17 cellular contexts compared by ENCODE assay signal in the genomic region with DNA sequence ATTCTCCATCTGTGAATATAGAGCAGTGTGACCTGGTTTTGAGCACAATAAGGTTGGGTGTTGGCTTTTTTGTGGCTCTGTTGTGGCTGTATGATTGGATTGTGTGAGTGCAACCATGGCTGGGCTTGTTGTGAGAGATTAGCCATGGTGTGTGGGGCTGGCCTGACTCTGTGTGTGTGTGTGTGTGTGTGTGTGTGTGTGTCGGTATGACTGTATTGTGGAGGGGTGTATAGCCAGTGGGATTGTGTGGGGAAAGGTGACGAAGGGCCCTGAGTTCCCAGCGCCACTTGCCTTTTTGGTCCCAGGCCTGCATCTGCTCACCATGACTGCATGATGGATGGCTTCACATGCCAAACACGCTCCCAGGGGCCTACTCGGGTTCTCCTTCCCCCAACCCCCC. TPM values are rescaled to one million over a fixed set of nuclear protein-coding genes. Genes with fewer than 3 reads are reported as not detected.
A peak's percentile ranks its signal among the peaks of the same experiment; 100 is the strongest.
DNase-seq lines count a peak whose midpoint lies in the region; ATAC-seq and TF ChIP-seq lines count a peak whose summit lies in the region.
"Had no signal": no experiment of that assay in that cellular context is flagged by ENCODE, and none has a peak within 500 bp of the region (broad histone marks: within the 10 kb centered on the region; RNA-seq: fewer than 3 reads in every experiment).

No MANE protein-coding gene starts in this region.

- H3K27me3 Mint-ChIP-seq in endodermal cell (ENCODE audit: insufficient read depth): peaks cover 2% of the 10 kb centered on the region
- H3K27me3 Mint-ChIP-seq: memory B cell had no signal

- no peaks in the 10 kb centered on the region for H3K9me3 Mint-ChIP-seq in endodermal cell
- H3K9me3 Mint-ChIP-seq: activated CD4-positive, alpha-beta T cell treated with anti-CD3 and anti-CD28 coated beads, Interleukin-2, amount 10 ng/mL, durations not matched to agents 7 days and 5 days; memory B cell; naive B cell; T-helper 1 cell treated with Interleukin-12 subunit alpha and Interleukin-12 subunit beta and Interleukin-4 antibody, amounts not matched to agents 30 μg/mL and 1 μg/mL, for 36 hours had no signal

- no peak overlapping the region for H3K9ac ChIP-seq in endodermal cell (ENCODE audit: extremely low read depth, low read length, poor library complexity, severe bottlenecking)

- no peaks in the 10 kb centered on the region for H3K36me3 Mint-ChIP-seq in endodermal cell (ENCODE audit: low read depth)
- H3K36me3 Mint-ChIP-seq: memory B cell, naive B cell had no signal

- peaks cover 10% of the 10 kb centered on the region for H3K4me1 ChIP-seq in endodermal cell (ENCODE audit: control insufficient read depth, insufficient read depth, low read length)

- no peak overlapping the region for H3K4me3 ChIP-seq in endodermal cell (ENCODE audit: low read length)
- H3K4me3 ChIP-seq: A549, coronary artery, MG63, ovary, upper lobe of left lung had no signal

- no peak for TF ChIP-seq CTCF in endodermal cell (conservative IDR thresholded peaks at IDR 0.05)

- no peaks in the 10 kb centered on the region for H3K9me3 ChIP-seq in endodermal cell (ENCODE audit: control insufficient read depth, low read length)
- H3K9me3 ChIP-seq: A549, MG63, ovary, upper lobe of left lung had no signal

- ATAC-seq in HG03135 (IDR thresholded peaks at IDR 0.05; ENCODE audit: unreplicated experiment) (no peak), GM21529 (IDR thresholded peaks at IDR 0.05; ENCODE audit: unreplicated experiment) (no peak)

- H3K4me1 Mint-ChIP-seq in endodermal cell: peaks cover 15% of the 10 kb centered on the region
- H3K4me1 Mint-ChIP-seq: naive B cell had no signal

- no peak overlapping the region for H3K4me3 Mint-ChIP-seq in endodermal cell
- H3K4me3 Mint-ChIP-seq: activated CD4-positive, alpha-beta T cell treated with anti-CD3 and anti-CD28 coated beads, Interleukin-2, amount 10 ng/mL, durations not matched to agents 7 days and 5 days; memory B cell; T-helper 1 cell treated with Interleukin-12 subunit alpha and Interleukin-12 subunit beta and Interleukin-4 antibody, amounts not matched to agents 30 μg/mL and 1 μg/mL, for 36 hours had no signal

- no peak overlapping the region for H3K27ac Mint-ChIP-seq in endodermal cell
- H3K27ac Mint-ChIP-seq: activated CD4-positive, alpha-beta T cell treated with anti-CD3 and anti-CD28 coated beads, Interleukin-2, amount 10 ng/mL, durations not matched to agents 7 days and 5 days; memory B cell; T-helper 1 cell treated with Interleukin-12 subunit alpha and Interleukin-12 subunit beta and Interleukin-4 antibody, amounts not matched to agents 30 μg/mL and 1 μg/mL, for 36 hours had no signal

- DNase-seq in NCI-H345 (lab: John Stamatoyannopoulos, UW): peak; percentile 10
- DNase-seq in NCI-H345 treated with DMSO at 0.1 percent for 48 hours (lab: John Stamatoyannopoulos, UW; ENCODE audit: unreplicated experiment): no peak
- DNase-seq in NCI-H446 (lab: John Stamatoyannopoulos, UW): peak; percentile 53
- no peak for DNase-seq in endodermal cell
- peak; percentile 50 for DNase-seq in posterior vena cava (ENCODE audit: low spot score)
- no peak for DNase-seq in NCI-H146 treated with DMSO at 0.1 percent for 48 hours (lab: John Stamatoyannopoulos, UW; ENCODE audit: unreplicated experiment)

- H3K36me3 ChIP-seq in endodermal cell (ENCODE audit: control insufficient read depth, insufficient read depth, low read length): no peaks in the 10 kb centered on the region
- H3K36me3 ChIP-seq: MG63, ovary, upper lobe of left lung had no signal

- intact Hi-C loops in posterior vena cava (cut with DNase I): no loop called here

- WGBS in endodermal cell (ENCODE audit: insufficient coverage in 1 of 2, insufficient read length in 1 of 2), 2 experiments: 94% methylated on average over 5 of the region's 5 CpGs; no CpG with 5 or more reads in 1 of the 2 experiments

- no peaks in the 10 kb centered on the region for H3K27me3 ChIP-seq in endodermal cell (ENCODE audit: control insufficient read depth, insufficient read depth, low read length, poor library complexity, severe bottlenecking)
- H3K27me3 ChIP-seq: MG63, ovary, upper lobe of left lung had no signal

- H3K27ac ChIP-seq in endodermal cell (ENCODE audit: low read depth, low read length): peak overlapping the region; percentile 70
- H3K27ac ChIP-seq: ovary had no signal

RNA-seq across cellular contexts. Expression of a gene that starts 5.9 kb away (rescaled TPM):
- total RNA-seq in endodermal cell (10 to 100 TPM in 1 of 2 donors, 1 to 10 TPM in 1; 5.7 to 11.4 TPM), posterior vena cava (10 to 100 TPM in 1 of 2 donors, 1 to 10 TPM in 1; 7.8 to 12.2 TPM)
- polyA plus RNA-seq in endodermal cell (2013, experiment 1 of 2): 24.7 TPM
- 15.9 TPM for polyA plus RNA-seq in endodermal cell (2013, experiment 2 of 2)

RNA-seq across cellular contexts. Expression of a gene that starts 45.8 kb away (rescaled TPM):
- total RNA-seq in endodermal cell (10 to 100 TPM; 26.6 to 31.1 TPM), posterior vena cava (1 to 10 TPM; 2.5 to 4.1 TPM)
- polyA plus RNA-seq in endodermal cell (2013, experiment 1 of 2): 13.3 TPM
- polyA plus RNA-seq in endodermal cell (2013, experiment 2 of 2): 11.1 TPM

RNA-seq across cellular contexts. Expression of a gene that starts 58.1 kb away (rescaled TPM):
- total RNA-seq in endodermal cell (10 to 100 TPM; 62.7 to 72.7 TPM), posterior vena cava (10 to 100 TPM; 39.0 to 45.7 TPM)
- polyA plus RNA-seq in endodermal cell (2013, experiment 1 of 2): 89.1 TPM
- polyA plus RNA-seq in endodermal cell (2013, experiment 2 of 2): 82.9 TPM

Comparison
In these comparisons a context has a peak if more than half of its experiments do, and no peak if none do; other contexts are left out.
1. DNase-seq: peak in NCI-H345 (single experiment), NCI-H446 (2 of 2) and posterior vena cava (single experiment); none in NCI-H345 treated with DMSO at 0.1 percent for 48 hours (single experiment), endodermal cell (single experiment) and NCI-H146 treated with DMSO at 0.1 percent for 48 hours (single experiment).
2. RNA of a gene that starts 45.8 kb away (total RNA-seq): 26.6 to 31.1 TPM in endodermal cell; 2.5 to 4.1 TPM in posterior vena cava; every median in the first group is over 4 times any median in the second.